9 cellular contexts compared by ENCODE assay signal in genomic region chr11:17388609-17389204, GRCh38. TPM values are rescaled to one million over a fixed set of nuclear protein-coding genes. Genes with fewer than 3 reads are reported as not detected.
A peak's percentile ranks its signal among the peaks of the same experiment; 100 is the strongest.
DNase-seq lines count a peak whose midpoint lies in the region; ATAC-seq and TF ChIP-seq lines count a peak whose summit lies in the region.
"Had no signal": no experiment of that assay in that cellular context is flagged by ENCODE, and none has a peak within 500 bp of the region (broad histone marks: within the 10 kb centered on the region; RNA-seq: fewer than 3 reads in every experiment).

Gene KCNJ11 (minus strand): TSS chr11:17388659. CDS start chr11:17388091, 568 bp downstream.

- H3K4me1 ChIP-seq in DND-41 (ENCODE audit: insufficient read depth, low read length) (peaks cover 68% of the 10 kb centered on the region), body of pancreas (peaks cover 30% of the 10 kb centered on the region), thymus (ENCODE audit: control insufficient read depth, insufficient read depth, low read length) (peaks cover 4% of the 10 kb centered on the region)

- H3K4me2 ChIP-seq in DND-41 (ENCODE audit: insufficient read depth, low read length), result peak within 1 kb of the TSS; percentile 83

- H2AFZ ChIP-seq in DND-41 (ENCODE audit: low read depth, low read length), result peak within 1 kb of the TSS; percentile 69

- H3K36me3 ChIP-seq in DND-41 (ENCODE audit: insufficient read depth, low read length) (peaks cover 41% of the 10 kb centered on the region), KOPT-K1 (ENCODE audit: insufficient read depth, low read length) (peaks cover 23% of the 10 kb centered on the region; the same call in 1 of the 2 replicates), body of pancreas (replicated peaks in 1 of 2; ENCODE audit: insufficient read depth in 1 of 2, low read depth in 2 of 2) (no peaks in the 10 kb centered on the region), thymus (ENCODE audit: control insufficient read depth, insufficient read depth) (no peaks in the 10 kb centered on the region)
- H3K36me3 ChIP-seq: SJSA1 had no signal

- 4 to 5% methylated on average over 17 to 46 of the region's 53 CpGs for WGBS in body of pancreas, 2 donors
- WGBS in thymus, result 8% methylated on average over 53 of the region's 53 CpGs

- H3K27me3 ChIP-seq in DND-41 (ENCODE audit: insufficient read depth, low read length, poor library complexity) (no peaks in the 10 kb centered on the region), body of pancreas (no peaks in the 10 kb centered on the region), thymus (ENCODE audit: control insufficient read depth, insufficient read depth) (no peaks in the 10 kb centered on the region)

- H3K79me2 ChIP-seq in DND-41 (ENCODE audit: insufficient read depth, low read length), result peaks cover 50% of the 10 kb centered on the region

- DNase-seq in DND-41 (no peak), body of pancreas (peak; percentile 39 to 56 (median 49)), left lobe of liver (ENCODE audit: low spot score) (no peak), NOMO-1 (lab: John Stamatoyannopoulos, UW; ENCODE audit: unreplicated experiment in 2 of 2) (no peak), HT-29 (ENCODE audit: low spot score) (no peak)

- H4K20me1 ChIP-seq in DND-41 (ENCODE audit: insufficient read depth, low read length), result peaks cover 32% of the 10 kb centered on the region

- H3K27ac ChIP-seq in DND-41 (ENCODE audit: low read length) (peak within 1 kb of the TSS; percentile 80), KOPT-K1 (ENCODE audit: low read depth, low read length, poor library complexity, severe bottlenecking) (peak within 1 kb of the TSS; percentile 77), body of pancreas (peak within 1 kb of the TSS; percentile 79 to 85 (median 84)), thymus (ENCODE audit: low read depth) (no peak within 1 kb of the TSS)
- H3K27ac ChIP-seq: SJSA1 had no signal

- ATAC-seq in DND-41 (ENCODE audit: insufficient read depth, low read depth) (peak; percentile 41), GM21526 (IDR thresholded peaks at IDR 0.05; ENCODE audit: low FRiP score, unreplicated experiment) (peak; percentile 41), body of pancreas (peak; percentile 72), left lobe of liver (peak; percentile 64)

- TF ChIP-seq POLR2A in body of pancreas (IDR thresholded peaks at IDR 0.05), result no peak

- H3K4me3 ChIP-seq in DND-41 (ENCODE audit: low read depth in 1 of 2, low read length in 2 of 2) (peak within 1 kb of the TSS; percentile 55 to 67; a peak in 3 of 4 replicates), body of pancreas (peak within 1 kb of the TSS in 1 of 2 donors; percentile 21), thymus (ENCODE audit: low read length) (peak within 1 kb of the TSS; percentile 73)
- H3K4me3 ChIP-seq: SJSA1 had no signal

- H3K9me3 ChIP-seq in DND-41 (ENCODE audit: insufficient read depth, low read length, severe bottlenecking) (no peaks in the 10 kb centered on the region), KOPT-K1 (ENCODE audit: insufficient read depth, low read length, poor library complexity, severe bottlenecking) (no peaks in the 10 kb centered on the region), body of pancreas (no peaks in the 10 kb centered on the region), thymus (ENCODE audit: control insufficient read depth) (no peaks in the 10 kb centered on the region)

- intact Hi-C loops in body of pancreas (cut with DNase I), result no loop called here

- H3K9ac ChIP-seq in DND-41 (ENCODE audit: low read depth, low read length), result peak within 1 kb of the TSS; percentile 77

- peak; percentile 17 for TF ChIP-seq CTCF in DND-41 (IDR thresholded peaks at IDR 0.05; ENCODE audit: borderline replicate concordance, extremely low read depth, low read length, poor library complexity, severe bottlenecking)
- TF ChIP-seq CTCF in body of pancreas (IDR thresholded peaks at IDR 0.05), result no peak

RNA-seq across cellular contexts. Expression of gene KCNJ11, which starts in this region (rescaled TPM):
- total RNA-seq in body of pancreas, result 10 to 100 TPM in 1 of 2 donors, 1 to 10 TPM in 1; 7.6 to 39.4 TPM
- 4.0 TPM for total RNA-seq in left lobe of liver
- polyA plus RNA-seq in thymus, result 0.32 TPM
- 2.1 and 6.6 TPM in 2 replicates for total RNA-seq in HT-29 (2014; rRNA removed; shearing (Covaris generic))
- total RNA-seq: SJSA1 had no signal

Comparison
In these comparisons a context has a peak if more than half of its experiments do, and no peak if none do; other contexts are left out.
1. DNase-seq: peak in body of pancreas (4 of 4); none in DND-41 (single experiment), left lobe of liver (single experiment), NOMO-1 (0 of 2) and HT-29 (single experiment).
2. Peak in every context shown above with its lines, with median percentiles within 50 percentile points of each other: ATAC-seq.